ENCODE assay signal across 23 cellular contexts in the genomic region with DNA sequence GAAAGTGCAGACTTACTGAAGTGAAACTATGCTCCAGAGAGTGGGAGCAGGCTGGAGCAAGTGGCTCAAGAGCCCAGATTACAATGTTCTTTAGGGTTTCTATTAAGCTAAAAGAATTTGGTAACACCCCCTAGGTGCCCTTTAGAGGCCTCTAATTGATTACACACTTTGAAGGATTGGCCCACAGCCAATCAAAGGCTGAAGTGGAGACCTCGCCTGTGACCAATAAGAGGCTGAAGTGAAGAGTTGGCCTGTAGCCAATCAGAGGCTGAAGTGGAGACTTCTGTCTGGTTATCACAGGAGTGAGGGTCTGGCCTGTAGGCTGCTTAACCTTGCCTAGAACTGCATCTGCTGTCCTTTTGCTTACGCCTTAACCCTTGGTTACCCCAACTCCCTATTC. TPM values are rescaled to one million over a fixed set of nuclear protein-coding genes. Genes with fewer than 3 reads are reported as not detected.
DNase-seq lines count a peak whose midpoint lies in the region; ATAC-seq and TF ChIP-seq lines count a peak whose summit lies in the region.
"Had no signal": no experiment of that assay in that cellular context is flagged by ENCODE, and none has a peak within 500 bp of the region (broad histone marks: within the 10 kb centered on the region; RNA-seq: fewer than 3 reads in every experiment).

No MANE protein-coding gene starts in this region.

- POLR2A ChIA-PET in activated CD4-positive, alpha-beta T cell treated with anti-CD3 and anti-CD28 coated beads, Interleukin-2, amount 10 ng/mL, durations not matched to agents 7 days and 5 days (lab: Charles Lee) = no interaction called here

- CTCF ChIA-PET in activated CD4-positive, alpha-beta T cell treated with anti-CD3 and anti-CD28 coated beads, Interleukin-2, amount 10 ng/mL, durations not matched to agents 7 days and 5 days (lab: Charles Lee) = no interaction called here

- ATAC-seq in HG03571 (IDR thresholded peaks at IDR 0.05; ENCODE audit: unreplicated experiment) = no peak
- ATAC-seq: CD8-positive, alpha-beta T cell; Right ventricle myocardium inferior had no signal

- H3K27me3 ChIP-seq in BE2C = no peaks in the 10 kb centered on the region
- H3K27me3 ChIP-seq: BLaER1, Peyer's patch had no signal

- H3K27ac Mint-ChIP-seq in activated CD4-positive, alpha-beta T cell treated with anti-CD3 and anti-CD28 coated beads, Interleukin-2, amount 10 ng/mL, durations not matched to agents 7 days and 5 days = no peak overlapping the region
- H3K27ac Mint-ChIP-seq: CD8-positive, alpha-beta T cell had no signal

- DNase-seq in NCI-H1105 treated with DMSO at 0.1 percent for 48 hours (lab: John Stamatoyannopoulos, UW) = peak; percentile 37
- DNase-seq in NCI-H1105 (lab: John Stamatoyannopoulos, UW) = no peak
- peak; percentile 65 for DNase-seq in BE2C
- DNase-seq in OCI-M1 (lab: John Stamatoyannopoulos, UW) = peak; percentile 7
- peak; percentile 2 for DNase-seq in fibroblast of peridontal ligament (ENCODE audit: extremely low read depth)
- no peak for DNase-seq in activated CD4-positive, alpha-beta T cell treated with anti-CD3 and anti-CD28 coated beads, Interleukin-2, amount 10 ng/mL, durations not matched to agents 7 days and 5 days
- DNase-seq in NCI-H2081 treated with DMSO at 0.1 percent for 48 hours (lab: John Stamatoyannopoulos, UW) = no peak
- DNase-seq: 8988T; CD8-positive, alpha-beta T cell; DMS79 treated with DMSO at 0.1 percent for 48 hours; HCEC 1CT; KBM-7; NCI-H1048; NCI-H187 treated with DMSO at 0.1 percent for 48 hours; NCI-H226; NCI-H526 treated with DMSO at 0.1 percent for 48 hours; Peyer's patch; T-helper 1 cell had no signal

- H3K27me3 Mint-ChIP-seq in activated CD4-positive, alpha-beta T cell treated with anti-CD3 and anti-CD28 coated beads, Interleukin-2, amount 10 ng/mL, durations not matched to agents 7 days and 5 days = peaks cover 29% of the 10 kb centered on the region

- H3K4me1 Mint-ChIP-seq in activated CD4-positive, alpha-beta T cell treated with anti-CD3 and anti-CD28 coated beads, Interleukin-2, amount 10 ng/mL, durations not matched to agents 7 days and 5 days = peaks cover 6% of the 10 kb centered on the region

- no peaks in the 10 kb centered on the region for H3K36me3 ChIP-seq in BE2C
- H3K36me3 ChIP-seq: BLaER1, Peyer's patch had no signal

- H3K36me3 Mint-ChIP-seq in activated CD4-positive, alpha-beta T cell treated with anti-CD3 and anti-CD28 coated beads, Interleukin-2, amount 10 ng/mL, durations not matched to agents 7 days and 5 days (ENCODE audit: low read depth) = no peaks in the 10 kb centered on the region
- H3K36me3 Mint-ChIP-seq: CD8-positive, alpha-beta T cell had no signal

- H3K4me3 Mint-ChIP-seq in activated CD4-positive, alpha-beta T cell treated with anti-CD3 and anti-CD28 coated beads, Interleukin-2, amount 10 ng/mL, durations not matched to agents 7 days and 5 days = no peak overlapping the region
- H3K4me3 Mint-ChIP-seq: CD8-positive, alpha-beta T cell had no signal

- TF ChIP-seq CTCF in BE2C (IDR thresholded peaks at IDR 0.05; ENCODE audit: low read depth, low read length) = no peak

- no peaks in the 10 kb centered on the region for H3K9me3 Mint-ChIP-seq in activated CD4-positive, alpha-beta T cell treated with anti-CD3 and anti-CD28 coated beads, Interleukin-2, amount 10 ng/mL, durations not matched to agents 7 days and 5 days

- H3K4me1 ChIP-seq in BE2C = no peaks in the 10 kb centered on the region
- H3K4me1 ChIP-seq: Peyer's patch had no signal

- H3K9me3 ChIP-seq in BE2C = no peaks in the 10 kb centered on the region
- H3K9me3 ChIP-seq: Peyer's patch had no signal

- H3K4me3 ChIP-seq in BE2C (ENCODE audit: low read depth, low read length) = no peak overlapping the region
- H3K4me3 ChIP-seq: BLaER1, Peyer's patch, SK-N-MC had no signal

RNA-seq across cellular contexts. Expression of gene SPATA31C2, which starts 46.7 kb away (rescaled TPM):
- polyA plus RNA-seq in BE2C (2012; ENCODE audit: insufficient read depth, insufficient read length, low read depth) = 0.12 TPM
- total RNA-seq in activated CD4-positive, alpha-beta T cell treated with anti-CD3 and anti-CD28 coated beads, Interleukin-2, amount 10 ng/mL, durations not matched to agents 7 days and 5 days = under 1 TPM in 1 of 2 experiments, not detected in 1; 0.04 TPM
- total RNA-seq: CD8-positive, alpha-beta T cell; G401; Peyer's patch; Right ventricle myocardium inferior had no signal

Comparison
In these comparisons a context has a peak if more than half of its experiments do, and no peak if none do; other contexts are left out.
1. DNase-seq: peak in NCI-H1105 treated with DMSO at 0.1 percent for 48 hours (single experiment), BE2C (single experiment), OCI-M1 (single experiment) and fibroblast of peridontal ligament (single experiment); none in NCI-H1105 (single experiment), activated CD4-positive, alpha-beta T cell treated with anti-CD3 and anti-CD28 coated beads, Interleukin-2, amount 10 ng/mL, durations not matched to agents 7 days and 5 days (single experiment) and NCI-H2081 treated with DMSO at 0.1 percent for 48 hours (single experiment).